In the genomic region with DNA sequence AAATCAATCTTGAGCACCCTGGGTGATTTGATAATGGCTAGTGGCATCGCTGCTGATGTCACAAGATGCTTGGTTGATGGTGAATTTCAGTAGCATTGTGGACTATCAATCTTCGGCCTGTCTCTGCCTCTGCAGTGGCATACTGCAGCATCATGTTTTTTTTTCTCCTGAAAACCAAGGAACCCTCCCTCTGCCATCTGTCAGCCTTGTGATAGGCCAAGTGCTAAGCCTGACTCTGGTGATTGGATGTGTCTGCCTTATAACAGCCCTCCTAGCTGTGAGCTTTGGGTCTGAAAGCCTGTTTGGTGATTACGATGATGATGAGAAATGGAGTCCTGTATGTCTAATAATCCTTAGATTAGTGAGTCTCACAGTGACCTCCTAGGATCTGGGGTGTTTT, we compare ENCODE assay signal across 21 cellular contexts.
DNase-seq lines count a peak whose midpoint lies in the region; ATAC-seq, FAIRE-seq and TF ChIP-seq lines count a peak whose summit lies in the region.
"Had no signal": no experiment of that assay in that cellular context is flagged by ENCODE, and none has a peak within 500 bp of the region (broad histone marks: within the 10 kb centered on the region; RNA-seq: fewer than 3 reads in every experiment).

No MANE protein-coding gene starts in this region.

- no peak overlapping the region for H3K27ac ChIP-seq in kidney (ENCODE audit: low read depth in 2 of 2, low read length in 2 of 2)
- H3K27ac ChIP-seq: HL-60, KMS-11, SJCRH30 had no signal

- H3K4me1 Mint-ChIP-seq in activated CD4-positive, alpha-beta T cell treated with anti-CD3 and anti-CD28 coated beads, Interleukin-2, amount 10 ng/mL, durations not matched to agents 24 days and 14 days, result no peaks in the 10 kb centered on the region
- H3K4me1 Mint-ChIP-seq: CD4-positive, CD25-positive, alpha-beta regulatory T cell had no signal

- no peak overlapping the region for H3K4me3 ChIP-seq in kidney (ENCODE audit: low read length in 2 of 2)
- H3K4me3 ChIP-seq: GM23338, SJCRH30 had no signal

- FAIRE-seq in kidney (lab: Jason Lieb, UNC), result no peak
- FAIRE-seq: A204.1 had no signal

- H3K9me3 ChIP-seq in kidney (ENCODE audit: control insufficient read depth in 1 of 2, low read length in 2 of 2), result no peaks in the 10 kb centered on the region
- H3K9me3 ChIP-seq: BE2C, SJCRH30 had no signal

- ATAC-seq in Right ventricle myocardium superior (ENCODE audit: poor library complexity) (peak; percentile 63), GM18858 (IDR thresholded peaks at IDR 0.05; ENCODE audit: unreplicated experiment) (no peak), GM21528 (IDR thresholded peaks at IDR 0.05; ENCODE audit: low FRiP score, unreplicated experiment) (no peak)
- ATAC-seq: GM23338 had no signal

- H3K9ac ChIP-seq in kidney (ENCODE audit: low read length in 2 of 2), result no peak overlapping the region
- H3K9ac ChIP-seq: KMS-11 had no signal

- TF ChIP-seq CTCF in kidney (IDR thresholded peaks at IDR 0.05; ENCODE audit: borderline replicate concordance, extremely low read depth, insufficient read depth), result no peak

- H3K27me3 Mint-ChIP-seq in activated CD4-positive, alpha-beta T cell treated with anti-CD3 and anti-CD28 coated beads, Interleukin-2, amount 10 ng/mL, durations not matched to agents 24 days and 14 days, result no peaks in the 10 kb centered on the region
- H3K27me3 Mint-ChIP-seq: CD4-positive, CD25-positive, alpha-beta regulatory T cell had no signal

- intact Hi-C loops in activated CD4-positive, alpha-beta T cell treated with anti-CD3 and anti-CD28 coated beads, Interleukin-2, amount 10 ng/mL, durations not matched to agents 24 days and 14 days (cut with micrococcal nuclease), result no loop called here
- intact Hi-C loops in Right ventricle myocardium superior (cut with DNase I), result no loop called here
- intact Hi-C loops in kidney (cut with DNase I), result no loop called here

- H3K9me3 Mint-ChIP-seq in activated CD4-positive, alpha-beta T cell treated with anti-CD3 and anti-CD28 coated beads, Interleukin-2, amount 10 ng/mL, durations not matched to agents 24 days and 14 days, result no peaks in the 10 kb centered on the region
- H3K9me3 Mint-ChIP-seq: GM23338 had no signal

- H3K4me3 Mint-ChIP-seq in activated CD4-positive, alpha-beta T cell treated with anti-CD3 and anti-CD28 coated beads, Interleukin-2, amount 10 ng/mL, durations not matched to agents 24 days and 14 days, result no peak overlapping the region
- H3K4me3 Mint-ChIP-seq: CD4-positive, CD25-positive, alpha-beta regulatory T cell; GM23338 had no signal

- no peaks in the 10 kb centered on the region for H3K4me1 ChIP-seq in kidney (ENCODE audit: control insufficient read depth in 1 of 2, insufficient read depth in 1 of 2, low read depth in 1 of 2, low read length in 2 of 2)
- H3K4me1 ChIP-seq: BE2C, SJCRH30 had no signal

- H3K36me3 ChIP-seq in kidney (ENCODE audit: control insufficient read depth in 1 of 2, insufficient read depth in 2 of 2, low read length in 2 of 2), result no peaks in the 10 kb centered on the region
- H3K36me3 ChIP-seq: BE2C, SJCRH30 had no signal

- H3K36me3 Mint-ChIP-seq in activated CD4-positive, alpha-beta T cell treated with anti-CD3 and anti-CD28 coated beads, Interleukin-2, amount 10 ng/mL, durations not matched to agents 24 days and 14 days (ENCODE audit: low read depth), result no peaks in the 10 kb centered on the region
- H3K36me3 Mint-ChIP-seq: CD4-positive, CD25-positive, alpha-beta regulatory T cell had no signal

- DNase-seq in activated CD4-positive, alpha-beta T cell treated with anti-CD3 and anti-CD28 coated beads, Interleukin-2, amount 10 ng/mL, durations not matched to agents 24 days and 14 days, result peak; percentile 20
- no peak for DNase-seq in activated CD4-positive, alpha-beta T cell treated with anti-CD3 and anti-CD28 coated beads, Interleukin-2, amount 50 U/mL, for 4 hours
- DNase-seq in NCI-H82 treated with DMSO at 0.1 percent for 48 hours (lab: John Stamatoyannopoulos, UW; ENCODE audit: unreplicated experiment), result peak; percentile 14
- no peak for DNase-seq in Right ventricle myocardium superior
- DNase-seq in kidney, result no peak
- DNase-seq: BE2C; CD4-positive, CD25-positive, alpha-beta regulatory T cell; DMS 273 treated with DMSO at 0.1 percent for 48 hours; GF-D8; HCEC 1CT; NCI-H2081 treated with DMSO at 0.1 percent for 48 hours; NCI-H226; NCI-H526; OCI-M1; SJCRH30 had no signal

- H3K27ac Mint-ChIP-seq in activated CD4-positive, alpha-beta T cell treated with anti-CD3 and anti-CD28 coated beads, Interleukin-2, amount 10 ng/mL, durations not matched to agents 24 days and 14 days, result no peak overlapping the region
- H3K27ac Mint-ChIP-seq: CD4-positive, CD25-positive, alpha-beta regulatory T cell; GM23338 had no signal

Comparison
In these comparisons a context has a peak if more than half of its experiments do, and no peak if none do; other contexts are left out.
1. DNase-seq: peak in activated CD4-positive, alpha-beta T cell treated with anti-CD3 and anti-CD28 coated beads, Interleukin-2, amount 10 ng/mL, durations not matched to agents 24 days and 14 days (single experiment) and NCI-H82 treated with DMSO at 0.1 percent for 48 hours (single experiment); none in activated CD4-positive, alpha-beta T cell treated with anti-CD3 and anti-CD28 coated beads, Interleukin-2, amount 50 U/mL, for 4 hours (0 of 2), Right ventricle myocardium superior (single experiment) and kidney (single experiment).